Comparison of ENCODE assay signal across 1 cellular context in the genomic region with DNA sequence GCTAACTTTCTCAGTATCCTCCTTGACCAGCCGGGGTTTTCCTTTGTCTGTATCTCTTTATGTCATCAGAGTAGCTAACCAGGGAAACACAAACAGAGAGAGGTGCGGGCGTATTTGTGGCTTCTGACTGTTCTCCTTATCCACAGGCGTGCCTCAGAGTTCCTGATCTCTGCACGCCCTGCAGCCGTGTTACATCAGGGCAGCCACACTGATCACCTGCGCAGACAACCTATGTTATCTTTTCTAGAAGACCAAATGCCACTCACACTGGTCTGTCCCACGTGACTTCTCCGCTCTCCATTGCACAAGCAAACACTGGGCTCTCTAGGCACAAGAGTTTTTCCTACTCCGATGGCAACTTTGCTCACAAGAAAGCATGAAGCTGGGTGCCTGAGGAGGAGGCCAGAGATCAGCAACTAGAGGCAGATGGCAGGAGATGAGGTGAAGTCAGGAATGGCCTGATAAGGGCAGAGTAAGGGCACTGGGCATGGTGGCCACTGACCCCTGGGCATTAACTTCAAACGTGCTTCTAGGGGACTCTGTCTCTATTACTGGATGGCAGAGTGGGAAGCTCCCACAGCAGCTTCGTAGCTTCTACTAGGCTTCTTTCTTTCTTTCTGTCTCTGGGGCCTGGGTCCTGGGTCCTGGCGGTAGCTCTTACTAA.
TF ChIP-seq lines count a peak whose summit lies in the region.

No MANE protein-coding gene starts in this region.

TF ChIP-seq in H1, 55 proteins besides CTCF, POLR2A, EP300 and RAD21:
- TF ChIP-seq CBX8 (IDR thresholded peaks at IDR 0.05; ENCODE audit: borderline replicate concordance, low read depth, low read length), result no peak
- TF ChIP-seq SUZ12 (IDR thresholded peaks at IDR 0.05; ENCODE audit: low read length), result no peak
- no peak for TF ChIP-seq JUN (IDR thresholded peaks at IDR 0.05; ENCODE audit: low read depth, low read length)
- TF ChIP-seq, protein P1, sequence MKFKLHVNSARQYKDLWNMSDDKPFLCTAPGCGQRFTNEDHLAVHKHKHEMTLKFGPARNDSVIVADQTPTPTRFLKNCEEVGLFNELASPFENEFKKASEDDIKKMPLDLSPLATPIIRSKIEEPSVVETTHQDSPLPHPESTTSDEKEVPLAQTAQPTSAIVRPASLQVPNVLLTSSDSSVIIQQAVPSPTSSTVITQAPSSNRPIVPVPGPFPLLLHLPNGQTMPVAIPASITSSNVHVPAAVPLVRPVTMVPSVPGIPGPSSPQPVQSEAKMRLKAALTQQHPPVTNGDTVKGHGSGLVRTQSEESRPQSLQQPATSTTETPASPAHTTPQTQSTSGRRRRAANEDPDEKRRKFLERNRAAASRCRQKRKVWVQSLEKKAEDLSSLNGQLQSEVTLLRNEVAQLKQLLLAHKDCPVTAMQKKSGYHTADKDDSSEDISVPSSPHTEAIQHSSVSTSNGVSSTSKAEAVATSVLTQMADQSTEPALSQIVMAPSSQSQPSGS (IDR thresholded peaks at IDR 0.05; ENCODE audit: low read length), result no peak
- no peak for TF ChIP-seq KDM1A (IDR thresholded peaks at IDR 0.05; ENCODE audit: borderline replicate concordance, low read length)
- TF ChIP-seq, protein P2, sequence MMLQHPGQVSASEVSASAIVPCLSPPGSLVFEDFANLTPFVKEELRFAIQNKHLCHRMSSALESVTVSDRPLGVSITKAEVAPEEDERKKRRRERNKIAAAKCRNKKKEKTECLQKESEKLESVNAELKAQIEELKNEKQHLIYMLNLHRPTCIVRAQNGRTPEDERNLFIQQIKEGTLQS (IDR thresholded peaks at IDR 0.05; ENCODE audit: insufficient read depth, low read depth, low read length), result no peak
- TF ChIP-seq CHD1 (IDR thresholded peaks at IDR 0.05; ENCODE audit: low read depth, low read length), result no peak
- no peak for TF ChIP-seq EZH2 (IDR thresholded peaks at IDR 0.05; ENCODE audit: low read depth, low read length, severe bottlenecking)
- no peak for TF ChIP-seq NANOG (IDR thresholded peaks at IDR 0.05; ENCODE audit: insufficient read depth, low read depth, low read length, poor library complexity, severe bottlenecking)
- TF ChIP-seq GTF2F1 (IDR thresholded peaks at IDR 0.05; ENCODE audit: borderline replicate concordance, low read depth, low read length), result no peak
- TF ChIP-seq YY1 (IDR thresholded peaks at IDR 0.05; ENCODE audit: low read depth, low read length), result no peak
- TF ChIP-seq, protein P3, sequence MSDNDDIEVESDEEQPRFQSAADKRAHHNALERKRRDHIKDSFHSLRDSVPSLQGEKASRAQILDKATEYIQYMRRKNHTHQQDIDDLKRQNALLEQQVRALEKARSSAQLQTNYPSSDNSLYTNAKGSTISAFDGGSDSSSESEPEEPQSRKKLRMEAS (IDR thresholded peaks at IDR 0.05), result no peak
- no peak for TF ChIP-seq POLR2AphosphoS5 (IDR thresholded peaks at IDR 0.05; ENCODE audit: low read depth, low read length)
- no peak for TF ChIP-seq TBP (IDR thresholded peaks at IDR 0.05; ENCODE audit: low read depth, low read length)
